ENCODE assay signal across 9 cellular contexts in genomic region chrX:21658152-21658737, GRCh38. TPM values are rescaled to one million over a fixed set of nuclear protein-coding genes. Genes with fewer than 3 reads are reported as not detected.
DNase-seq lines count a peak whose midpoint lies in the region; ATAC-seq and TF ChIP-seq lines count a peak whose summit lies in the region.
"Had no signal": no experiment of that assay in that cellular context is flagged by ENCODE, and none has a peak within 500 bp of the region (broad histone marks: within the 10 kb centered on the region; RNA-seq: fewer than 3 reads in every experiment).

Gene KLHL34 (minus strand): TSS chrX:21658330. CDS start chrX:21657788, 542 bp downstream.

- no peaks in the 10 kb centered on the region for H4K20me1 ChIP-seq in GM23338 (replicated peaks; ENCODE audit: insufficient read depth)

- no peak for TF ChIP-seq POLR2A in spleen (IDR thresholded peaks at IDR 0.05)

- H3K27ac ChIP-seq in GM23338 (ENCODE audit: low read depth) (no peak within 1 kb of the TSS), right atrium auricular region (peak within 1 kb of the TSS; percentile 44 to 57), spleen (no peak within 1 kb of the TSS)

- H3K79me2 ChIP-seq in GM23338 (replicated peaks; ENCODE audit: insufficient read depth): no peaks in the 10 kb centered on the region

- H3F3A ChIP-seq in GM23338 (replicated peaks; ENCODE audit: low read depth): no peaks in the 10 kb centered on the region

- H3K9me3 ChIP-seq in right atrium auricular region (no peaks in the 10 kb centered on the region), spleen (peaks cover 0 to 7% (median 0%) of the 10 kb centered on the region in 8 donors)

- peak; percentile 42 for DNase-seq in GM23338 (ENCODE audit: low spot score)
- peak; percentile 49 for DNase-seq in activated T-cell treated with anti-CD3 and anti-CD28 coated beads, Interleukin-2, amount 50 U/mL, for 24 hours
- DNase-seq in right atrium auricular region (ENCODE audit: low spot score): no peak
- DNase-seq in spleen: peak; percentile 72
- DNase-seq in NCI-H1417 treated with DMSO at 0.1 percent for 48 hours (lab: John Stamatoyannopoulos, UW): no peak
- no peak for DNase-seq in HT-29 (ENCODE audit: low spot score)
- no peak for DNase-seq in NCI-H2196 (lab: John Stamatoyannopoulos, UW; ENCODE audit: unreplicated experiment)
- DNase-seq: NCI-H446 had no signal

- H3K36me3 Mint-ChIP-seq in GM23338 (ENCODE audit: low read depth): peaks cover 2% of the 10 kb centered on the region; the same call in 1 of the 3 replicates
- peaks cover 5% of the 10 kb centered on the region for H3K36me3 Mint-ChIP-seq in activated T-cell treated with anti-CD3 and anti-CD28 coated beads, Interleukin-2, amount 50 U/mL, for 24 hours (ENCODE audit: low read depth)

- no peak within 1 kb of the TSS for H3K27ac Mint-ChIP-seq in GM23338
- H3K27ac Mint-ChIP-seq in activated T-cell treated with anti-CD3 and anti-CD28 coated beads, Interleukin-2, amount 50 U/mL, for 24 hours: no peak within 1 kb of the TSS

- H3K36me3 ChIP-seq in GM23338 (ENCODE audit: insufficient read depth): no peaks in the 10 kb centered on the region
- no peaks in the 10 kb centered on the region for H3K36me3 ChIP-seq in right atrium auricular region
- no peaks in the 10 kb centered on the region for H3K36me3 ChIP-seq in spleen

- peaks cover 3% of the 10 kb centered on the region; the same call in 1 of the 3 replicates for H3K9me3 Mint-ChIP-seq in GM23338
- no peaks in the 10 kb centered on the region for H3K9me3 Mint-ChIP-seq in activated T-cell treated with anti-CD3 and anti-CD28 coated beads, Interleukin-2, amount 50 U/mL, for 24 hours

- ATAC-seq in GM23338: peak; percentile 80
- ATAC-seq in HG02840 (IDR thresholded peaks at IDR 0.05; ENCODE audit: low FRiP score, unreplicated experiment): no peak

- H3K9me2 ChIP-seq in GM23338 (ENCODE audit: insufficient read depth): no peaks in the 10 kb centered on the region

- H3K4me1 ChIP-seq in GM23338 (ENCODE audit: insufficient read depth) (no peaks in the 10 kb centered on the region), right atrium auricular region (no peaks in the 10 kb centered on the region), spleen (peaks cover 0 to 8% (median 0%) of the 10 kb centered on the region in 6 donors)

- TF ChIP-seq CTCF in GM23338 (conservative IDR thresholded peaks at IDR 0.05; ENCODE audit: low read depth in 2 of 2) (no peak), right atrium auricular region (IDR thresholded peaks at IDR 0.05) (no peak), spleen (IDR thresholded peaks at IDR 0.05 in 8 of 11, conservative IDR thresholded peaks at IDR 0.05 in 3 of 11) (no peak)

- peak within 1 kb of the TSS; percentile 73 for H3K4me2 ChIP-seq in GM23338

- H3K27me3 Mint-ChIP-seq in GM23338 (ENCODE audit: insufficient read depth, low read depth, poor library complexity): peaks cover 3% of the 10 kb centered on the region
- peaks cover 20% of the 10 kb centered on the region for H3K27me3 Mint-ChIP-seq in activated T-cell treated with anti-CD3 and anti-CD28 coated beads, Interleukin-2, amount 50 U/mL, for 24 hours

- H3K4me3 Mint-ChIP-seq in GM23338: peak within 1 kb of the TSS; percentile 74
- peak within 1 kb of the TSS; percentile 55 for H3K4me3 Mint-ChIP-seq in activated T-cell treated with anti-CD3 and anti-CD28 coated beads, Interleukin-2, amount 50 U/mL, for 24 hours

- H3K4me3 ChIP-seq in GM23338 (peak within 1 kb of the TSS; percentile 61), right atrium auricular region (peak within 1 kb of the TSS; percentile 32 to 40), spleen (peak within 1 kb of the TSS; percentile 8 to 52 (median 22))

- H2AFZ ChIP-seq in GM23338: peak within 1 kb of the TSS; percentile 74; the same call in 1 of the 2 replicates

- 5 to 43% (median 19%) methylated on average over 49 to 60 of the region's 60 CpGs; no CpG with 5 or more reads in 1 of the 5 donors for WGBS in spleen, 5 donors

- intact Hi-C loops in spleen (cut with DNase I; ENCODE audit: low total_unique reads): no loop called here

- peaks cover 4% of the 10 kb centered on the region; the same call in 2 of the 3 replicates for H3K4me1 Mint-ChIP-seq in GM23338
- peaks cover 8% of the 10 kb centered on the region for H3K4me1 Mint-ChIP-seq in activated T-cell treated with anti-CD3 and anti-CD28 coated beads, Interleukin-2, amount 50 U/mL, for 24 hours (ENCODE audit: low read depth)

- peaks cover 8% of the 10 kb centered on the region; the same call in 1 of the 2 replicates for H3K27me3 ChIP-seq in GM23338 (ENCODE audit: insufficient read depth)
- H3K27me3 ChIP-seq in right atrium auricular region: no peaks in the 10 kb centered on the region
- peaks cover 0 to 40% (median 25%) of the 10 kb centered on the region in 7 donors for H3K27me3 ChIP-seq in spleen (replicated peaks in 1 of 7)

TF ChIP-seq in GM23338, 12 proteins besides CTCF, POLR2A, EP300 and RAD21 (continues in another document):
- TF ChIP-seq REST (IDR thresholded peaks at IDR 0.05; ENCODE audit: unreplicated experiment) (no peak), NANOG (IDR thresholded peaks at IDR 0.05; ENCODE audit: borderline replicate concordance) (no peak)

RNA-seq across cellular contexts. Expression of gene KLHL34, which starts in this region (rescaled TPM):
- 1.1 and 1.9 TPM in 2 replicates for total RNA-seq in GM23338 (2014; rRNA removed; shearing (Covaris generic))
- polyA plus RNA-seq in GM23338 (2016; fragmentation: Nextera tagmentation; extraction: Ambion mirVana): 0.49 and 0.81 TPM in 2 replicates
- total RNA-seq in right atrium auricular region: 1 to 10 TPM; 1.1 to 2.2 TPM
- total RNA-seq in spleen: under 1 TPM in 5 of 7 donors, not detected in 2; 0.14 to 0.63 (median 0.54) TPM
- under 1 TPM; 0.18 to 0.48 (median 0.26) TPM for polyA plus RNA-seq in spleen
- not detected in 2 replicates for total RNA-seq in HT-29 (2014; rRNA removed; shearing (Covaris generic))

Comparison
In these comparisons a context has a peak if more than half of its experiments do, and no peak if none do; other contexts are left out.
1. Peak in DNase-seq and H3K4me3 ChIP-seq in spleen; RNA of the gene not detected or under 1 TPM.
2. DNase-seq: peak in GM23338 (single experiment) and activated T-cell treated with anti-CD3 and anti-CD28 coated beads, Interleukin-2, amount 50 U/mL, for 24 hours (single experiment); none in right atrium auricular region (single experiment), NCI-H1417 treated with DMSO at 0.1 percent for 48 hours (single experiment), HT-29 (single experiment) and NCI-H2196 (single experiment).
3. H3K27ac ChIP-seq: peak in right atrium auricular region (2 of 2); none in GM23338 (single experiment) and spleen (0 of 8).
4. Peak in every context shown above with its lines, with median percentiles within 50 percentile points of each other: H3K4me3 ChIP-seq.